ENCODE assay signal across 8 cellular contexts in genomic region chr2:181456660-181457120, GRCh38. TPM values are rescaled to one million over a fixed set of nuclear protein-coding genes. Genes with fewer than 3 reads are reported as not detected.
DNase-seq lines count a peak whose midpoint lies in the region; ATAC-seq, FAIRE-seq and TF ChIP-seq lines count a peak whose summit lies in the region.

No MANE protein-coding gene starts in this region.

- H3K4me1 ChIP-seq in ovary (ENCODE audit: insufficient read depth): peaks cover 4% of the 10 kb centered on the region

- 6 to 14% (median 8%) methylated on average over 17 of the region's 17 CpGs for WGBS in ovary, 3 donors

- H3K36me3 ChIP-seq in ovary: no peaks in the 10 kb centered on the region

- TF ChIP-seq EP300 in ovary (IDR thresholded peaks at IDR 0.05): no peak

- no peaks in the 10 kb centered on the region for H3K9me3 ChIP-seq in ovary

- FAIRE-seq in urothelium cell line (lab: Jason Lieb, UNC): no peak

- no peak for TF ChIP-seq POLR2A in GM18505 (IDR thresholded peaks at IDR 0.05; ENCODE audit: borderline replicate concordance, extremely low read depth, insufficient read depth, insufficient read length)
- no peak for TF ChIP-seq POLR2A in ovary (IDR thresholded peaks at IDR 0.05)

- TF ChIP-seq CTCF in foreskin fibroblast (IDR thresholded peaks at IDR 0.05; ENCODE audit: low read depth, low read length) (no peak), ovary (IDR thresholded peaks at IDR 0.05) (no peak)

- H3K27ac ChIP-seq in ovary: no peak overlapping the region

- ATAC-seq in GM18505 (IDR thresholded peaks at IDR 0.05; ENCODE audit: unreplicated experiment) (peak; percentile 78), HG02763 (IDR thresholded peaks at IDR 0.05; ENCODE audit: unreplicated experiment) (peak; percentile 71)

- no peaks in the 10 kb centered on the region for H3K27me3 ChIP-seq in ovary

- H3K4me3 ChIP-seq in foreskin fibroblast (ENCODE audit: low read depth in 1 of 2, low read length in 2 of 2): peak overlapping the region; percentile 68 to 80
- peak overlapping the region; percentile 36 for H3K4me3 ChIP-seq in ovary

- DNase-seq in NOMO-1 (lab: John Stamatoyannopoulos, UW; ENCODE audit: unreplicated experiment in 2 of 2): peak; percentile 90 to 92
- peak; percentile 70 for DNase-seq in activated T-cell treated with anti-CD3 and anti-CD28 coated beads, Interleukin-2, amount 50 U/mL, for 1 hour
- peak; percentile 24 to 66 for DNase-seq in foreskin fibroblast
- peak in 1 of 5 donors; percentile 14 for DNase-seq in ovary
- peak; percentile 10 for DNase-seq in urothelium cell line (ENCODE audit: low spot score)
- no peak for DNase-seq in hippocampal formation (lab: John Stamatoyannopoulos, UW)

- intact Hi-C loops in ovary (cut with DNase I): loop anchor here in 1 of 4 donors (10.0 kb wide), 1 partner anchor 352 kb away; no protein-coding TSS in a partner anchor

RNA-seq across cellular contexts. Expression of gene ITGA4, which starts 0.5 kb away (rescaled TPM):
- 1 to 10 TPM; 1.0 to 7.2 (median 2.1) TPM for total RNA-seq in ovary
- polyA plus RNA-seq in ovary: 1 to 10 TPM; 1.1 to 4.9 TPM

Comparison
In these comparisons a context has a peak if more than half of its experiments do, and no peak if none do; other contexts are left out.
1. DNase-seq: peak in NOMO-1 (2 of 2), activated T-cell treated with anti-CD3 and anti-CD28 coated beads, Interleukin-2, amount 50 U/mL, for 1 hour (single experiment), foreskin fibroblast (2 of 2) and urothelium cell line (single experiment); none in hippocampal formation (0 of 2).